ENCODE assay signal across 25 cellular contexts in genomic region chr11:1252371-1253102, GRCh38. TPM values are rescaled to one million over a fixed set of nuclear protein-coding genes. Genes with fewer than 3 reads are reported as not detected.
DNase-seq lines count a peak whose midpoint lies in the region; ATAC-seq and TF ChIP-seq lines count a peak whose summit lies in the region.
"Had no signal": no experiment of that assay in that cellular context is flagged by ENCODE, and none has a peak within 500 bp of the region (broad histone marks: within the 10 kb centered on the region; RNA-seq: fewer than 3 reads in every experiment).

No MANE protein-coding gene starts in this region.

- H2BK5ac ChIP-seq in mesenchymal stem cell (ENCODE audit: low read depth, low read length, poor library complexity, severe bottlenecking): no peak overlapping the region

- H3K27ac Mint-ChIP-seq in stimulated activated naive CD8-positive, alpha-beta T cell treated with anti-CD3 and anti-CD28 coated beads, Interleukin-15, amount 100 ng/mL, for 72 hours: no peak overlapping the region
- H3K27ac Mint-ChIP-seq in endothelial cell (ENCODE audit: unreplicated experiment): no peak overlapping the region
- H3K27ac Mint-ChIP-seq: CD14-positive monocyte; CD4-positive, alpha-beta T cell; CD8-positive, alpha-beta memory T cell had no signal

- H3K27ac ChIP-seq in mesenchymal stem cell (ENCODE audit: low read length, poor library complexity, severe bottlenecking) (no peak overlapping the region), aorta (ENCODE audit: low read depth in 1 of 2, low read length in 2 of 2) (no peak overlapping the region), sigmoid colon (no peak overlapping the region)
- H3K27ac ChIP-seq: A549; BLaER1 treated with 17β-estradiol and CSF1 and Interleukin-3, amounts not matched to agents 10 nM and 100 nM; GM23248 had no signal

- H3K36me3 Mint-ChIP-seq in endothelial cell (ENCODE audit: low read depth, unreplicated experiment): peaks cover 8% of the 10 kb centered on the region
- H3K36me3 Mint-ChIP-seq: CD14-positive monocyte; CD8-positive, alpha-beta memory T cell had no signal

- H2BK12ac ChIP-seq in mesenchymal stem cell (ENCODE audit: low read length in 2 of 2): no peak overlapping the region

- H3K27me3 Mint-ChIP-seq in stimulated activated naive CD8-positive, alpha-beta T cell treated with anti-CD3 and anti-CD28 coated beads, Interleukin-15, amount 100 ng/mL, for 72 hours: no peaks in the 10 kb centered on the region
- H3K27me3 Mint-ChIP-seq in endothelial cell (ENCODE audit: unreplicated experiment): peaks cover 18% of the 10 kb centered on the region
- H3K27me3 Mint-ChIP-seq: CD4-positive, alpha-beta T cell; CD8-positive, alpha-beta memory T cell had no signal

- H3K36me3 ChIP-seq in mesenchymal stem cell (ENCODE audit: control insufficient read depth in 1 of 2, insufficient read depth in 2 of 2, low read depth in 1 of 2, low read length in 2 of 2): no peaks in the 10 kb centered on the region
- no peaks in the 10 kb centered on the region for H3K36me3 ChIP-seq in aorta (ENCODE audit: control insufficient read depth in 1 of 2, insufficient read depth in 2 of 2, low read length in 1 of 2)
- no peaks in the 10 kb centered on the region for H3K36me3 ChIP-seq in sigmoid colon
- H3K36me3 ChIP-seq: BE2C; BLaER1 treated with 17β-estradiol and CSF1 and Interleukin-3, amounts not matched to agents 10 nM and 100 nM had no signal

- H3K14ac ChIP-seq in mesenchymal stem cell (ENCODE audit: low read length in 2 of 2): peak overlapping the region in 1 of 2 experiments; percentile 38

- no peak overlapping the region for H2AK5ac ChIP-seq in mesenchymal stem cell (ENCODE audit: low read length, severe bottlenecking)

- H3K27me3 ChIP-seq in mesenchymal stem cell (ENCODE audit: control insufficient read depth in 1 of 2, insufficient read depth in 1 of 2, low read length in 2 of 2): peaks cover 0 to 3% of the 10 kb centered on the region in 2 experiments
- H3K27me3 ChIP-seq in aorta (ENCODE audit: control insufficient read depth in 1 of 2, insufficient read depth in 2 of 2, low read length in 1 of 2): no peaks in the 10 kb centered on the region
- no peaks in the 10 kb centered on the region for H3K27me3 ChIP-seq in sigmoid colon
- H3K27me3 ChIP-seq: BE2C; BLaER1 treated with 17β-estradiol and CSF1 and Interleukin-3, amounts not matched to agents 10 nM and 100 nM had no signal

- DNase-seq in stimulated activated naive CD8-positive, alpha-beta T cell treated with anti-CD3 and anti-CD28 coated beads, Interleukin-15, amount 100 ng/mL, for 72 hours: no peak
- DNase-seq in stimulated activated naive CD8-positive, alpha-beta T cell treated with anti-CD3 and anti-CD28 coated beads, Interleukin-15, Interleukin-2, amounts not matched to agents 100 U/mL and 50 U/mL, for 24 hours: no peak
- DNase-seq in endothelial cell (ENCODE audit: low spot score) (no peak), mesenchymal stem cell (no peak), aorta (no peak), sigmoid colon (no peak), foreskin fibroblast (no peak)
- DNase-seq: 8988T; ACHN; AML-193; BE2C; CD4-positive, alpha-beta T cell; CD8-positive, alpha-beta memory T cell; DMS 273 treated with DMSO at 0.1 percent for 48 hours; DMS79; EL; GDM1; GM23248; H7; HCEC 1CT had no signal

- H2BK15ac ChIP-seq in mesenchymal stem cell (ENCODE audit: low read depth, poor library complexity, severe bottlenecking): no peak overlapping the region

- H3K9ac ChIP-seq in mesenchymal stem cell (ENCODE audit: low read length): no peak overlapping the region
- H3K9ac ChIP-seq: BLaER1 treated with 17β-estradiol and CSF1 and Interleukin-3, amounts not matched to agents 10 nM and 100 nM; GM23248 had no signal

- H3K4me3 ChIP-seq in mesenchymal stem cell (ENCODE audit: insufficient read depth in 1 of 2, low read depth in 1 of 2, low read length in 2 of 2) (peak overlapping the region in 1 of 2 experiments; percentile 14), aorta (ENCODE audit: low read length in 2 of 2) (no peak overlapping the region), sigmoid colon (no peak overlapping the region), foreskin fibroblast (ENCODE audit: low read depth in 1 of 2, low read length in 2 of 2) (no peak overlapping the region)
- H3K4me3 ChIP-seq: A549; BLaER1 treated with 17β-estradiol and CSF1 and Interleukin-3, amounts not matched to agents 10 nM and 100 nM; GM12878; GM23248 had no signal

- no peak overlapping the region for H4K8ac ChIP-seq in mesenchymal stem cell (ENCODE audit: low read length)

- peaks cover 0 to 10% of the 10 kb centered on the region in 2 donors for H3K9me3 Mint-ChIP-seq in stimulated activated naive CD8-positive, alpha-beta T cell treated with anti-CD3 and anti-CD28 coated beads, Interleukin-15, amount 100 ng/mL, for 72 hours
- H3K9me3 Mint-ChIP-seq in endothelial cell (ENCODE audit: unreplicated experiment): no peaks in the 10 kb centered on the region
- H3K9me3 Mint-ChIP-seq: CD4-positive, alpha-beta T cell; CD8-positive, alpha-beta memory T cell had no signal

- no peaks in the 10 kb centered on the region for H3K79me1 ChIP-seq in mesenchymal stem cell (replicated peaks; ENCODE audit: low read length, poor library complexity, severe bottlenecking)

- TF ChIP-seq CTCF in endothelial cell (IDR thresholded peaks at IDR 0.05; ENCODE audit: unreplicated experiment) (no peak), sigmoid colon (IDR thresholded peaks at IDR 0.05) (no peak), foreskin fibroblast (IDR thresholded peaks at IDR 0.05; ENCODE audit: low read depth, low read length) (no peak)

- ATAC-seq in stimulated activated naive CD8-positive, alpha-beta T cell treated with anti-CD3 and anti-CD28 coated beads, Interleukin-15, amount 100 ng/mL, for 72 hours: peak; percentile 4
- no peak for ATAC-seq in stimulated activated naive CD8-positive, alpha-beta T cell treated with anti-CD3 and anti-CD28 coated beads, Interleukin-15, Interleukin-2, amounts not matched to agents 100 U/mL and 50 U/mL, for 24 hours
- ATAC-seq in aorta (ENCODE audit: low FRiP score) (peak; percentile 21), GM21717 (IDR thresholded peaks at IDR 0.05; ENCODE audit: unreplicated experiment) (no peak)
- ATAC-seq: A549, GM12878 had no signal

- intact Hi-C loops in aorta (cut with DNase I): no loop called here
- intact Hi-C loops in sigmoid colon (cut with DNase I): no loop called here

- H3K4me3 Mint-ChIP-seq in stimulated activated naive CD8-positive, alpha-beta T cell treated with anti-CD3 and anti-CD28 coated beads, Interleukin-15, amount 100 ng/mL, for 72 hours: no peak overlapping the region
- peak overlapping the region; percentile 37 for H3K4me3 Mint-ChIP-seq in endothelial cell (ENCODE audit: unreplicated experiment)
- H3K4me3 Mint-ChIP-seq: CD14-positive monocyte; CD4-positive, alpha-beta T cell; CD8-positive, alpha-beta memory T cell had no signal

- no peak for TF ChIP-seq EP300 in sigmoid colon (IDR thresholded peaks at IDR 0.05)

- H2AFZ ChIP-seq in mesenchymal stem cell (ENCODE audit: low read depth, low read length): peak overlapping the region; percentile 18
- H2AFZ ChIP-seq: GM23248 had no signal

- WGBS in mesenchymal stem cell: 92% methylated on average over 38 of the region's 38 CpGs
- WGBS in aorta, 2 donors: 89 to 94% methylated on average over 33 to 38 of the region's 38 CpGs
- WGBS in sigmoid colon, 2 donors: 91 to 95% methylated on average over 38 of the region's 38 CpGs

- H3K4ac ChIP-seq in mesenchymal stem cell (ENCODE audit: low read depth in 1 of 2, low read length in 2 of 2): no peak overlapping the region

- H4K91ac ChIP-seq in mesenchymal stem cell (ENCODE audit: low read length): peak overlapping the region; percentile 74

- H3K23ac ChIP-seq in mesenchymal stem cell (ENCODE audit: low read length in 2 of 2): no peak overlapping the region

- H2BK120ac ChIP-seq in mesenchymal stem cell (ENCODE audit: low read depth, low read length): no peak overlapping the region

- TF ChIP-seq POLR2A in sigmoid colon (IDR thresholded peaks at IDR 0.05): no peak

- H3K4me1 Mint-ChIP-seq in stimulated activated naive CD8-positive, alpha-beta T cell treated with anti-CD3 and anti-CD28 coated beads, Interleukin-15, amount 100 ng/mL, for 72 hours: no peaks in the 10 kb centered on the region
- H3K4me1 Mint-ChIP-seq in endothelial cell (ENCODE audit: unreplicated experiment): no peaks in the 10 kb centered on the region
- H3K4me1 Mint-ChIP-seq: CD14-positive monocyte; CD8-positive, alpha-beta memory T cell had no signal

- H3K4me1 ChIP-seq in mesenchymal stem cell (ENCODE audit: control insufficient read depth, insufficient read depth, low read depth, low read length) (peaks cover 1% of the 10 kb centered on the region), aorta (ENCODE audit: control insufficient read depth in 1 of 2, insufficient read depth in 2 of 2, low read length in 2 of 2) (no peaks in the 10 kb centered on the region), sigmoid colon (no peaks in the 10 kb centered on the region)
- H3K4me1 ChIP-seq: A549, BE2C had no signal

- H3K9me3 ChIP-seq in mesenchymal stem cell (ENCODE audit: control insufficient read depth, low read length): no peaks in the 10 kb centered on the region
- H3K9me3 ChIP-seq in aorta (ENCODE audit: control insufficient read depth, low read length): no peaks in the 10 kb centered on the region
- H3K9me3 ChIP-seq in sigmoid colon: no peaks in the 10 kb centered on the region
- H3K9me3 ChIP-seq: BE2C had no signal

- H3K4me2 ChIP-seq in mesenchymal stem cell (ENCODE audit: low read length, poor library complexity, severe bottlenecking): no peak overlapping the region
- H3K4me2 ChIP-seq: A549; BLaER1 treated with 17β-estradiol and CSF1 and Interleukin-3, amounts not matched to agents 10 nM and 100 nM had no signal

- no peak overlapping the region for H3K18ac ChIP-seq in mesenchymal stem cell (ENCODE audit: low read depth in 1 of 2, low read length in 2 of 2)

RNA-seq across cellular contexts. Expression of gene MUC5B, which starts 29.7 kb away (rescaled TPM):
- not detected for total RNA-seq in endothelial cell (ENCODE audit: unreplicated experiment)
- not detected for polyA plus RNA-seq in mesenchymal stem cell (2013, experiment 1 of 2)
- not detected for polyA plus RNA-seq in mesenchymal stem cell (2013, experiment 2 of 2)
- not detected for total RNA-seq in aorta
- polyA plus RNA-seq in aorta: under 1 TPM in 1 of 2 donors, not detected in 1; 0.25 TPM
- total RNA-seq in sigmoid colon: under 1 TPM in 1 of 4 donors, not detected in 3; 0.83 TPM
- 100 to 1,000 TPM in 1 of 3 donors, 1 to 10 TPM in 2; 1.4 to 131 (median 4.2) TPM for polyA plus RNA-seq in sigmoid colon
- total RNA-seq: CD4-positive, alpha-beta T cell; CD8-positive, alpha-beta memory T cell; GM23248 had no signal
- polyA plus RNA-seq: CD14-positive monocyte; CD8-positive, alpha-beta memory T cell; GM12878; GM23248 had no signal

RNA-seq across cellular contexts. Expression of gene TOLLIP, which starts 56.9 kb away (rescaled TPM):
- total RNA-seq in endothelial cell (ENCODE audit: unreplicated experiment): 65.3 TPM
- polyA plus RNA-seq in mesenchymal stem cell (2013, experiment 1 of 2): 28.5 TPM
- polyA plus RNA-seq in mesenchymal stem cell (2013, experiment 2 of 2): 29.7 TPM
- total RNA-seq in aorta: 10 to 100 TPM; 49.1 to 52.1 TPM
- polyA plus RNA-seq in aorta: 10 to 100 TPM; 20.0 to 20.7 TPM
- 10 to 100 TPM; 25.0 to 39.1 (median 36.0) TPM for total RNA-seq in sigmoid colon
- 10 to 100 TPM; 27.0 to 41.2 (median 36.9) TPM for polyA plus RNA-seq in sigmoid colon

Comparison
In these comparisons a context has a peak if more than half of its experiments do, and no peak if none do; other contexts are left out.
1. ATAC-seq: peak in stimulated activated naive CD8-positive, alpha-beta T cell treated with anti-CD3 and anti-CD28 coated beads, Interleukin-15, amount 100 ng/mL, for 72 hours (single experiment) and aorta (single experiment); none in stimulated activated naive CD8-positive, alpha-beta T cell treated with anti-CD3 and anti-CD28 coated beads, Interleukin-15, Interleukin-2, amounts not matched to agents 100 U/mL and 50 U/mL, for 24 hours (single experiment) and GM21717 (single experiment).